Comparison of ENCODE assay signal across 21 cellular contexts in genomic region chr3:71931930-71932329, GRCh38.
DNase-seq lines count a peak whose midpoint lies in the region; ATAC-seq and TF ChIP-seq lines count a peak whose summit lies in the region.
"Had no signal": no experiment of that assay in that cellular context is flagged by ENCODE, and none has a peak within 500 bp of the region (broad histone marks: within the 10 kb centered on the region; RNA-seq: fewer than 3 reads in every experiment).

No MANE protein-coding gene starts in this region.

- DNase-seq in NOMO-1 treated with DMSO at 0.1 percent for 48 hours (lab: John Stamatoyannopoulos, UW; ENCODE audit: unreplicated experiment) (peak; percentile 12), NOMO-1 (lab: John Stamatoyannopoulos, UW; ENCODE audit: unreplicated experiment in 2 of 2) (no peak), epithelial cell of esophagus (ENCODE audit: low read depth) (peak; percentile 7), NCI-H2171 (lab: John Stamatoyannopoulos, UW) (no peak)
- DNase-seq: AML-193, DMS53, EL, GF-D8, H7, KG1, MV-4-11, NCI-H1105 treated with DMSO at 0.1 percent for 48 hours, NCI-H2029 treated with DMSO at 0.1 percent for 48 hours, NCI-H82, PC-9, SHP77 treated with DMSO at 0.1 percent for 48 hours, T-helper 2 cell had no signal

- no peak for TF ChIP-seq CTCF in epithelial cell of esophagus (IDR thresholded peaks at IDR 0.05; ENCODE audit: insufficient read depth, low read depth, low read length, missing control alignments)

- ATAC-seq in HG02852 (IDR thresholded peaks at IDR 0.05; ENCODE audit: unreplicated experiment) (peak; percentile 58), GM19467 (IDR thresholded peaks at IDR 0.05; ENCODE audit: unreplicated experiment) (no peak), HG02759 (IDR thresholded peaks at IDR 0.05; ENCODE audit: unreplicated experiment) (no peak)

- no peak overlapping the region for H3K4me3 ChIP-seq in epithelial cell of esophagus (ENCODE audit: low read length)
- H3K4me3 ChIP-seq: PC-9, SK-N-MC had no signal

Comparison
In these comparisons a context has a peak if more than half of its experiments do, and no peak if none do; other contexts are left out.
1. DNase-seq: peak in NOMO-1 treated with DMSO at 0.1 percent for 48 hours (single experiment) and epithelial cell of esophagus (single experiment); none in NOMO-1 (0 of 2) and NCI-H2171 (single experiment).